1 cellular context compared by ENCODE assay signal in the genomic region with DNA sequence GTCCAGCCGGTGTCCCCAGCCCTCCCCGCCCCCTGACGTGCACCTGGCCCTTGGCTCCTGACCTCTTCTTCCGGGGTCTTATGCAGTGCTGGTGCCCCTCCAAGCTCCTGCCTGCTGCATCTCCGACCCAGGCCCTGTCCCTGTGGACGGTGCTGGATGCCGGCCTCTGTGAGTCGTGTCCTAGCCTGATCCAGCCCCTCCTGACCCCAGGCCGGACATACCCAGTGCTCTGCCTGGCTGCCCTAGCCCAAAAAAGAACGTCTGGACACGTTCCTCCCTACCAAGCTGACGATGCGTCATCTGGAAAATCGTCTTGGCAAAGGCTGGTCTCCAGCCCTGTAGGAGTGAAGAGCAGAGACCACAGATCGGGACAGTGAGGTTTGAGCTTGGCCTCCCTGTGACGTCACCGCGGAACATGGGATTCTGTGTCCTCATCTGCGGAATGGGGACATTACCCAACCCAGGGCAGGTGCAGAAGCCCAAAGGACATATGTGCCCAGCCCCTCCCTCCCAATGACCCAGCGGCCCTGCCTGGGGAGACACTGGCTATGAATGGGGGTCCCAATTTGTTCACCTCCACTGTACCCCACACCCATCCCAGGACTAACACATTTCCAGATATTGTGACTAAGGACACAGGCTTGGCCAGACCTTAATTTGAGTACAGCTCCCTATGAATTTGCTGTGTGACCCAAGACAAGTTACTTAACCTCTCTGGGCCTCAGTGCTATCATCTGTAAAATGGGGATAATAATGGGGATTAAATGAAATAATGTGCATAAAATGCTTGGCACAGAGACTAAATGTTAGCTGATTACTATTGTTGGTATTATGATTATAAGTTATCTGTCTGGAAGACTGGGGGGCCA.
TF ChIP-seq lines count a peak whose summit lies in the region.

No MANE protein-coding gene starts in this region.

TF ChIP-seq in IMR-90, 13 proteins besides CTCF, POLR2A, EP300 and RAD21 (continued from another document):
- TF ChIP-seq, protein P1, sequence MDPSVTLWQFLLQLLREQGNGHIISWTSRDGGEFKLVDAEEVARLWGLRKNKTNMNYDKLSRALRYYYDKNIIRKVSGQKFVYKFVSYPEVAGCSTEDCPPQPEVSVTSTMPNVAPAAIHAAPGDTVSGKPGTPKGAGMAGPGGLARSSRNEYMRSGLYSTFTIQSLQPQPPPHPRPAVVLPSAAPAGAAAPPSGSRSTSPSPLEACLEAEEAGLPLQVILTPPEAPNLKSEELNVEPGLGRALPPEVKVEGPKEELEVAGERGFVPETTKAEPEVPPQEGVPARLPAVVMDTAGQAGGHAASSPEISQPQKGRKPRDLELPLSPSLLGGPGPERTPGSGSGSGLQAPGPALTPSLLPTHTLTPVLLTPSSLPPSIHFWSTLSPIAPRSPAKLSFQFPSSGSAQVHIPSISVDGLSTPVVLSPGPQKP (IDR thresholded peaks at IDR 0.05; ENCODE audit: borderline replicate concordance, low read depth, low read length): no peak
- TF ChIP-seq FOS (IDR thresholded peaks at IDR 0.05; ENCODE audit: low read depth, low read length): no peak
TF ChIP-seq in IMR-90: peak in this region for 0.
